ENCODE assay signal across 9 cellular contexts in the genomic region with DNA sequence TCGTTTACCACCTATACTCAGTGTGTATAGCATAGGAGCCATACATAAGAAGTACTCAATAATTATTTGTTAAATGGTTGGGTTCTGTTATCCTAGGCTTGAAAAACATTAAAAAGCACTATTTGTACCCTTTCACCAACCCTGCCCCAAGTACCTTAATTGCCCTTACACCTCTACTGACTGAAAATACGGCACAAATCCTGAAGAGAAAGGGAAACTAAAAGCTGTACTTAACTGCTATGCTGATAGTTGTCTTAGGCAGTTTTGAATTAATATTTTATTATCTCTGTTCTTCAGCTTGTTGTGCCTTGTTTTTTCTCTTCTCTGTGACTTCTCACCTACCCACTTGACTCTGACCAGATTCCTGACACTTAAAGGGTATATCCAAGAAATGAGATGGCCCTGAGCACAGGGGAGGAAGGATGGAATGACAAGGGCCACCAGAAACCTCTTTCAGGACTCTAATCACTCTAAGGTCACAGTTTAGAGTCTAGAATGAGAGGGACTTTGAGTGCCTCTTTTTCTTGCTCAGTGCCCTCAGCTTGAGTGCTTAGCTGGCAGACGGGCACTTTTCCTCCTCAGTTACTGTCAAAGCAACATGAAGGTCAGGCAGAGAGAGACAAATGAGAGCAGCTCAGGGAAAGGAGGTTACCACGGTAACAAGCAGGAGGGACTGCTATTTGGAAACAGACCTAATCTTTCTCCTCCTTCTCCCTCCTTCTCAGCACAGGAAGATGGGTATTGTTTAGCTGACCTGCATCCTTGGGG.
DNase-seq lines count a peak whose midpoint lies in the region; ATAC-seq and TF ChIP-seq lines count a peak whose summit lies in the region.
"Had no signal": no experiment of that assay in that cellular context is flagged by ENCODE, and none has a peak within 500 bp of the region (broad histone marks: within the 10 kb centered on the region; RNA-seq: fewer than 3 reads in every experiment).

No MANE protein-coding gene starts in this region.

- H3K27ac ChIP-seq in cardiac muscle cell = peak overlapping the region; percentile 67

- no peaks in the 10 kb centered on the region for H3K36me3 ChIP-seq in cardiac muscle cell

- no peak overlapping the region for H3K4me3 ChIP-seq in cardiac muscle cell

- TF ChIP-seq CTCF in AG09319 (IDR thresholded peaks at IDR 0.05; ENCODE audit: low read depth, low read length) = no peak
- no peak for TF ChIP-seq CTCF in cardiac muscle cell (IDR thresholded peaks at IDR 0.05; ENCODE audit: low read depth, low read length)

- H3K4me1 ChIP-seq in cardiac muscle cell (ENCODE audit: low read depth) = peaks cover 24% of the 10 kb centered on the region

- no peaks in the 10 kb centered on the region for H3K9me3 ChIP-seq in cardiac muscle cell (ENCODE audit: low read depth)

- H3K27me3 ChIP-seq in cardiac muscle cell = no peaks in the 10 kb centered on the region

- ATAC-seq in GM18909 (IDR thresholded peaks at IDR 0.05; ENCODE audit: poor library complexity, unreplicated experiment) (peak; percentile 48), HG03039 (IDR thresholded peaks at IDR 0.05; ENCODE audit: unreplicated experiment) (no peak)
- ATAC-seq: HCT116 had no signal

- DNase-seq in AG09319 (ENCODE audit: extremely low read depth, low read depth) = peak; percentile 20
- peak; percentile 51 for DNase-seq in NCI-H1694 treated with DMSO at 0.1 percent for 48 hours (lab: John Stamatoyannopoulos, UW)
- peak; percentile 8 to 17 for DNase-seq in activated CD4-positive, alpha-beta T cell treated with anti-CD3 and anti-CD28 coated beads, Interleukin-2, amount 50 U/mL, for 48 hours
- DNase-seq in cardiac muscle cell (ENCODE audit: low read depth in 1 of 2, low spot score in 1 of 2) = peak; percentile 71 to 84
- peak; percentile 8 for DNase-seq in pulmonary artery endothelial cell (ENCODE audit: low read depth, low spot score)
- DNase-seq in middle frontal gyrus (ENCODE audit: extremely low spot score, low spot score) = no peak
